In the genomic region with DNA sequence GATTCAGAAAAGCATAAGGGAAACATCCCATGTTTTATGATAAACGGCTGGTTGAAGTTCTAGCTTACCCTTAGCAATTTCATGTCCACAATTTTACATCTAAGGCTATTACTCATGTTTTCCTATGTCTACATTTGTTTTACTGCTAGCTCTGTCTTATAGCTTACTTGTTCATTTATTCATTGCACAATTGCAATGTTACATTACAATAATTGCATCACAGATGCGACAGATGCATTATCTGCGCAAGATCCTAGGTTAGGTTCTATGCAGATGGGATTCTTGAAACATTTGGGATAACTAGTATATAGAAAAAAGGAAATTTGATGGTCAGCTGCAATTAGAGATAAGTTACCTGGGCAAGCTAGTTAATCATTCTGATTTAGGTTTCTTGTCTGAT, we compare ENCODE assay signal across 34 cellular contexts.
"Had no signal": no experiment of that assay in that cellular context is flagged by ENCODE, and none has a peak within 500 bp of the region (broad histone marks: within the 10 kb centered on the region; RNA-seq: fewer than 3 reads in every experiment).

No MANE protein-coding gene starts in this region.

- DNase-seq: activated CD4-positive, alpha-beta memory T cell treated with anti-CD3 and anti-CD28 coated beads, Interleukin-2, amount 10 ng/mL, durations not matched to agents 7 days and 5 days; activated CD4-positive, alpha-beta T cell treated with anti-CD3 and anti-CD28 coated beads for 1 hour; activated CD4-positive, alpha-beta T cell treated with anti-CD3 and anti-CD28 coated beads for 48 hours; activated CD4-positive, CD25-positive, alpha-beta regulatory T cell; activated effector memory CD4-positive, alpha-beta T cell treated with anti-CD3 and anti-CD28 coated beads, Interleukin-2, amount 50 U/mL, for 16 hours; activated naive CD4-positive, alpha-beta T cell; activated naive CD4-positive, alpha-beta T cell treated with anti-CD3 and anti-CD28 coated beads, Interleukin-2, amount 50 U/mL, for 16 hours; activated naive CD8-positive, alpha-beta T cell treated with anti-CD3 and anti-CD28 coated beads for 36 hours; activated T-cell treated with anti-CD3 and anti-CD28 coated beads, Interleukin-2, amount 50 U/mL, for 1 hour; activated T-cell treated with anti-CD3 and anti-CD28 coated beads, Interleukin-2, amount 50 U/mL, for 72 hours; amygdala; caudate nucleus; cerebellar nuclear complex; Karpas-422; KBM-7; MG63; NCI-H1048; NCI-H1105 treated with DMSO at 0.1 percent for 48 hours; NCI-H1436; NCI-H1694; NCI-H1930; NCI-H2081 treated with DMSO at 0.1 percent for 48 hours; NCI-H226; NCI-H524 treated with DMSO at 0.1 percent for 48 hours; PC-9; SW 1271; T-helper 1 cell; T-helper 2 cell; T-helper 9 cell; WERI-Rb-1 had no signal

- H3K27me3 ChIP-seq: ascending aorta, MG63 had no signal

- ATAC-seq: activated T-cell treated with anti-CD3 and anti-CD28 coated beads, Interleukin-2, amount 50 U/mL, for 72 hours; activated T-helper 17 cell treated with anti-CD3 and anti-CD28 coated beads, Interleukin-2, amount 50 U/mL, for 72 hours; Right ventricle myocardium inferior had no signal

- H3K4me1 ChIP-seq: ascending aorta had no signal

- H2AFZ ChIP-seq: PC-9 had no signal

- H3K4me3 ChIP-seq: ascending aorta, MG63, PC-9 had no signal

- H3K36me3 ChIP-seq: ascending aorta, MG63, WERI-Rb-1 had no signal

- H3K4me2 ChIP-seq: PC-9 had no signal

- H3K27ac ChIP-seq: ascending aorta, PC-9, RWPE1, WERI-Rb-1 had no signal

- H3K9me3 ChIP-seq: ascending aorta, MG63 had no signal
